1 cellular context compared by ENCODE assay signal in genomic region chr3:193711964-193712598, GRCh38.
A peak's percentile ranks its signal among the peaks of the same experiment; 100 is the strongest.
TF ChIP-seq lines count a peak whose summit lies in the region.

No MANE protein-coding gene starts in this region.

TF ChIP-seq in HepG2, 621 proteins besides CTCF, POLR2A, EP300 and RAD21 (continued from another document and continues in another):
- TF ChIP-seq, protein P1, sequence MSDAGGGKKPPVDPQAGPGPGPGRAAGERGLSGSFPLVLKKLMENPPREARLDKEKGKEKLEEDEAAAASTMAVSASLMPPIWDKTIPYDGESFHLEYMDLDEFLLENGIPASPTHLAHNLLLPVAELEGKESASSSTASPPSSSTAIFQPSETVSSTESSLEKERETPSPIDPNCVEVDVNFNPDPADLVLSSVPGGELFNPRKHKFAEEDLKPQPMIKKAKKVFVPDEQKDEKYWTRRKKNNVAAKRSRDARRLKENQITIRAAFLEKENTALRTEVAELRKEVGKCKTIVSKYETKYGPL (CRISPR knock-in tag; IDR thresholded peaks at IDR 0.05): 0 out of 2 replicates have a peak, but pooled peaks have one; percentile 69
- no peak for TF ChIP-seq TEAD2 (CRISPR knock-in tag; IDR thresholded peaks at IDR 0.05)
- TF ChIP-seq ZNF501 (CRISPR knock-in tag; IDR thresholded peaks at IDR 0.05): no peak; the same call in 1 of the 2 replicates
- TF ChIP-seq NKX3-1 (CRISPR knock-in tag; IDR thresholded peaks at IDR 0.05): peak; percentile 87
- no peak for TF ChIP-seq SNRNP70 (IDR thresholded peaks at IDR 0.05; ENCODE audit: low read depth, low read length)
- TF ChIP-seq EZH2 (conservative IDR thresholded peaks at IDR 0.05; ENCODE audit: low read depth, low read length): no peak
- TF ChIP-seq PPARG (CRISPR knock-in tag; conservative IDR thresholded peaks at IDR 0.05): peak; percentile 83; the same call in 1 of the 2 replicates
- peak; percentile 97 for TF ChIP-seq RFXAP (CRISPR knock-in tag; IDR thresholded peaks at IDR 0.05; ENCODE audit: borderline replicate concordance)
- peak; percentile 43; the same call in 1 of the 2 replicates for TF ChIP-seq SP4 (CRISPR knock-in tag; IDR thresholded peaks at IDR 0.05)
- peak; percentile 90 for TF ChIP-seq ZNF264 (CRISPR knock-in tag; IDR thresholded peaks at IDR 0.05)
- TF ChIP-seq ZNF772 (CRISPR knock-in tag; IDR thresholded peaks at IDR 0.05): peak; percentile 97
- TF ChIP-seq KAT2B (IDR thresholded peaks at IDR 0.05; ENCODE audit: borderline replicate concordance, low read depth, low read length): no peak
- peak; percentile 30; the same call in 1 of the 2 replicates for TF ChIP-seq ZNF83 (CRISPR knock-in tag; IDR thresholded peaks at IDR 0.05; ENCODE audit: borderline replicate concordance)
- peak; percentile 90 for TF ChIP-seq REPIN1 (CRISPR knock-in tag; IDR thresholded peaks at IDR 0.05; ENCODE audit: borderline replicate concordance, low read depth)
- peak; percentile 96 for TF ChIP-seq ZNF747 (CRISPR knock-in tag; IDR thresholded peaks at IDR 0.05; ENCODE audit: borderline replicate concordance)
- TF ChIP-seq MAFK (conservative IDR thresholded peaks at IDR 0.05 in 1 of 2, IDR thresholded peaks at IDR 0.05 in 1 of 2; ENCODE audit: low read length in 2 of 2): peak in 1 of 2 experiments; percentile 38; a peak in 1 of 4 replicates
- peak; percentile 80; the same call in 1 of the 2 replicates for TF ChIP-seq AKAP8 (CRISPR knock-in tag; IDR thresholded peaks at IDR 0.05)
- TF ChIP-seq POLR2AphosphoS5 (IDR thresholded peaks at IDR 0.05; ENCODE audit: low read depth, low read length): no peak
- peak; percentile 97 for TF ChIP-seq FOXK2 (IDR thresholded peaks at IDR 0.05)
- peak; percentile 87; the same call in 1 of the 2 replicates for TF ChIP-seq SMAD9 (CRISPR knock-in tag; IDR thresholded peaks at IDR 0.05)
- TF ChIP-seq ZNF430 (CRISPR knock-in tag; IDR thresholded peaks at IDR 0.05): no peak
- peak; percentile 73 for TF ChIP-seq YY1 (IDR thresholded peaks at IDR 0.05; ENCODE audit: insufficient read depth, insufficient replicate concordance, low read depth, low read length)
- TF ChIP-seq TCF7L2 (IDR thresholded peaks at IDR 0.05; ENCODE audit: low read depth, low read length): 0 out of 2 replicates have a peak, but pooled peaks have one; percentile 45
- TF ChIP-seq ZNF513 (CRISPR knock-in tag; conservative IDR thresholded peaks at IDR 0.05): no peak
- TF ChIP-seq ZNF256 (CRISPR knock-in tag; conservative IDR thresholded peaks at IDR 0.05): no peak
- TF ChIP-seq, protein P2, sequence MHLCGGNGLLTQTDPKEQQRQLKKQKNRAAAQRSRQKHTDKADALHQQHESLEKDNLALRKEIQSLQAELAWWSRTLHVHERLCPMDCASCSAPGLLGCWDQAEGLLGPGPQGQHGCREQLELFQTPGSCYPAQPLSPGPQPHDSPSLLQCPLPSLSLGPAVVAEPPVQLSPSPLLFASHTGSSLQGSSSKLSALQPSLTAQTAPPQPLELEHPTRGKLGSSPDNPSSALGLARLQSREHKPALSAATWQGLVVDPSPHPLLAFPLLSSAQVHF (CRISPR knock-in tag; IDR thresholded peaks at IDR 0.05): 0 out of 2 replicates have a peak, but pooled peaks have one; percentile 30
- 0 out of 2 replicates have a peak, but pooled peaks have one; percentile 80 for TF ChIP-seq ZNF615 (CRISPR knock-in tag; IDR thresholded peaks at IDR 0.05; ENCODE audit: borderline replicate concordance)
- no peak for TF ChIP-seq TAF15 (IDR thresholded peaks at IDR 0.05; ENCODE audit: low read depth, low read length, poor library complexity, severe bottlenecking)
- 0 out of 2 replicates have a peak, but pooled peaks have one; percentile 25 for TF ChIP-seq ZNF143 (CRISPR knock-in tag; IDR thresholded peaks at IDR 0.05)
- TF ChIP-seq, protein P3, sequence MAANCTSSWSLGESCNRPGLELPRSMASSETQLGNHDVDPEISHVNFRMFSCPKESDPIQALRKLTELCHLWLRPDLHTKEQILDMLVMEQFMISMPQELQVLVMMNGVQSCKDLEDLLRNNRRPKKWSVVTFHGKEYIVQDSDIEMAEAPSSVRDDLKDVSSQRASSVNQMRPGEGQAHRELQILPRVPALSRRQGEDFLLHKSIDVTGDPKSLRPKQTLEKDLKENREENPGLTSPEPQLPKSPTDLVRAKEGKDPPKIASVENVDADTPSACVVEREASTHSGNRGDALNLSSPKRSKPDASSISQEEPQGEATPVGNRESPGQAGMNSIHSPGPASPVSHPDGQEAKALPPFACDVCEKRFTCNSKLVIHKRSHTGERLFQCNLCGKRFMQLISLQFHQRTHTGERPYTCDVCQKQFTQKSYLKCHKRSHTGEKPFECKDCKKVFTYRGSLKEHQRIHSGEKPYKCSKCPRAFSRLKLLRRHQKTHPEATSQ (CRISPR knock-in tag; IDR thresholded peaks at IDR 0.05; ENCODE audit: borderline replicate concordance): peak; percentile 97
- TF ChIP-seq ZZZ3 (CRISPR knock-in tag; IDR thresholded peaks at IDR 0.05; ENCODE audit: borderline replicate concordance): no peak
- no peak for TF ChIP-seq THAP8 (CRISPR knock-in tag; IDR thresholded peaks at IDR 0.05; ENCODE audit: borderline replicate concordance)
- TF ChIP-seq ZNF678 (CRISPR knock-in tag; IDR thresholded peaks at IDR 0.05): no peak
- no peak for TF ChIP-seq ZFYVE20 (CRISPR knock-in tag; IDR thresholded peaks at IDR 0.05; ENCODE audit: borderline replicate concordance, low read depth)
- no peak for TF ChIP-seq SRF (IDR thresholded peaks at IDR 0.05; ENCODE audit: low read depth, low read length)
- TF ChIP-seq ZNF121 (CRISPR knock-in tag; IDR thresholded peaks at IDR 0.05): no peak; the same call in 1 of the 2 replicates
- TF ChIP-seq FOXM1 (CRISPR knock-in tag; IDR thresholded peaks at IDR 0.05): no peak
- TF ChIP-seq ZNF781 (CRISPR knock-in tag; IDR thresholded peaks at IDR 0.05; ENCODE audit: borderline replicate concordance, not compliant biosample characterization): no peak
- peak; percentile 95 for TF ChIP-seq ELF3 (CRISPR knock-in tag; IDR thresholded peaks at IDR 0.05)
- no peak for TF ChIP-seq SOX6 (IDR thresholded peaks at IDR 0.05)
- TF ChIP-seq SOX6 (CRISPR knock-in tag; IDR thresholded peaks at IDR 0.05): peak; percentile 100
- peak; percentile 89 for TF ChIP-seq ZBTB43 (CRISPR knock-in tag; conservative IDR thresholded peaks at IDR 0.05)
- TF ChIP-seq RBM22 (optimal IDR thresholded peaks at IDR 0.05; ENCODE audit: low read length): no peak
- peak; percentile 99 for TF ChIP-seq FOXA1 (IDR thresholded peaks at IDR 0.05)
- peak; percentile 100 for TF ChIP-seq FOXA1 (CRISPR knock-in tag; IDR thresholded peaks at IDR 0.05)
- TF ChIP-seq ZNF792 (CRISPR knock-in tag; IDR thresholded peaks at IDR 0.05): peak; percentile 98
- peak; percentile 86; the same call in 1 of the 2 replicates for TF ChIP-seq ZNF607 (CRISPR knock-in tag; IDR thresholded peaks at IDR 0.05; ENCODE audit: borderline replicate concordance)
- TF ChIP-seq SAFB2 (CRISPR knock-in tag; IDR thresholded peaks at IDR 0.05; ENCODE audit: borderline replicate concordance, low read depth): no peak
- peak; percentile 54 for TF ChIP-seq ZNF629 (CRISPR knock-in tag; conservative IDR thresholded peaks at IDR 0.05)
- peak; percentile 97 for TF ChIP-seq ZBTB7B (CRISPR knock-in tag; IDR thresholded peaks at IDR 0.05)
- TF ChIP-seq ZBTB42 (CRISPR knock-in tag; IDR thresholded peaks at IDR 0.05): no peak; the same call in 1 of the 2 replicates
- peak; percentile 95 for TF ChIP-seq IRF2 (CRISPR knock-in tag; IDR thresholded peaks at IDR 0.05)
- peak; percentile 81 for TF ChIP-seq MXD3 (CRISPR knock-in tag; IDR thresholded peaks at IDR 0.05)
- TF ChIP-seq ZFP82 (CRISPR knock-in tag; IDR thresholded peaks at IDR 0.05; ENCODE audit: borderline replicate concordance): no peak
- TF ChIP-seq, protein P4, sequence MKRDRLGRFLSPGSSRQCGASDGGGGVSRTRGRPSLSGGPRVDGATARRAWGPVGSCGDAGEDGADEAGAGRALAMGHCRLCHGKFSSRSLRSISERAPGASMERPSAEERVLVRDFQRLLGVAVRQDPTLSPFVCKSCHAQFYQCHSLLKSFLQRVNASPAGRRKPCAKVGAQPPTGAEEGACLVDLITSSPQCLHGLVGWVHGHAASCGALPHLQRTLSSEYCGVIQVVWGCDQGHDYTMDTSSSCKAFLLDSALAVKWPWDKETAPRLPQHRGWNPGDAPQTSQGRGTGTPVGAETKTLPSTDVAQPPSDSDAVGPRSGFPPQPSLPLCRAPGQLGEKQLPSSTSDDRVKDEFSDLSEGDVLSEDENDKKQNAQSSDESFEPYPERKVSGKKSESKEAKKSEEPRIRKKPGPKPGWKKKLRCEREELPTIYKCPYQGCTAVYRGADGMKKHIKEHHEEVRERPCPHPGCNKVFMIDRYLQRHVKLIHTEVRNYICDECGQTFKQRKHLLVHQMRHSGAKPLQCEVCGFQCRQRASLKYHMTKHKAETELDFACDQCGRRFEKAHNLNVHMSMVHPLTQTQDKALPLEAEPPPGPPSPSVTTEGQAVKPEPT (CRISPR knock-in tag; IDR thresholded peaks at IDR 0.05; ENCODE audit: low read depth): 0 out of 2 replicates have a peak, but pooled peaks have one; percentile 71
- peak; percentile 86; the same call in 1 of the 2 replicates for TF ChIP-seq FOXC1 (CRISPR knock-in tag; IDR thresholded peaks at IDR 0.05; ENCODE audit: borderline replicate concordance)
- TF ChIP-seq PRDM15 (CRISPR knock-in tag; IDR thresholded peaks at IDR 0.05): peak; percentile 85
- TF ChIP-seq HDAC1 (CRISPR knock-in tag; IDR thresholded peaks at IDR 0.05): peak; percentile 98
- peak; percentile 74; the same call in 1 of the 2 replicates for TF ChIP-seq SMYD3 (CRISPR knock-in tag; IDR thresholded peaks at IDR 0.05)
- 0 out of 2 replicates have a peak, but pooled peaks have one; percentile 28 for TF ChIP-seq ZNF3 (CRISPR knock-in tag; IDR thresholded peaks at IDR 0.05)
- peak; percentile 93 for TF ChIP-seq ZNF589 (CRISPR knock-in tag; conservative IDR thresholded peaks at IDR 0.05)
- peak; percentile 95 for TF ChIP-seq KDM6A (CRISPR knock-in tag; IDR thresholded peaks at IDR 0.05; ENCODE audit: low read depth)
- TF ChIP-seq SP5 (CRISPR knock-in tag; IDR thresholded peaks at IDR 0.05; ENCODE audit: borderline replicate concordance, low read depth): peak; percentile 98
- TF ChIP-seq POGZ (CRISPR knock-in tag; IDR thresholded peaks at IDR 0.05): peak; percentile 94
- peak; percentile 96 for TF ChIP-seq ZNF292 (CRISPR knock-in tag; IDR thresholded peaks at IDR 0.05; ENCODE audit: borderline replicate concordance, low read depth)
- TF ChIP-seq MYC (CRISPR knock-in tag; IDR thresholded peaks at IDR 0.05; ENCODE audit: borderline replicate concordance): peak; percentile 95
- no peak for TF ChIP-seq PAWR (CRISPR knock-in tag; IDR thresholded peaks at IDR 0.05; ENCODE audit: borderline replicate concordance)
- peak; percentile 70; the same call in 1 of the 2 replicates for TF ChIP-seq ZNF468 (CRISPR knock-in tag; IDR thresholded peaks at IDR 0.05)
- TF ChIP-seq ZNF577 (CRISPR knock-in tag; IDR thresholded peaks at IDR 0.05; ENCODE audit: borderline replicate concordance, low read depth): no peak
